Comparison of ENCODE assay signal across 9 cellular contexts in genomic region chr4:41213563-41214157, GRCh38. TPM values are rescaled to one million over a fixed set of nuclear protein-coding genes. Genes with fewer than 3 reads are reported as not detected.
A peak's percentile ranks its signal among the peaks of the same experiment; 100 is the strongest.
DNase-seq lines count a peak whose midpoint lies in the region; ATAC-seq and TF ChIP-seq lines count a peak whose summit lies in the region.
"Had no signal": no experiment of that assay in that cellular context is flagged by ENCODE, and none has a peak within 500 bp of the region (broad histone marks: within the 10 kb centered on the region; RNA-seq: fewer than 3 reads in every experiment).

No MANE protein-coding gene starts in this region.

- H3K27me3 Mint-ChIP-seq in Calu3 (ENCODE audit: unreplicated experiment) (no peaks in the 10 kb centered on the region), type B pancreatic cell (peaks cover 19% of the 10 kb centered on the region)

- H3K4me3 ChIP-seq in LNCaP clone FGC (ENCODE audit: low read depth, low read length) = peak overlapping the region; percentile 76

- CTCF ChIA-PET in Calu3 (lab: Charles Lee) = interaction anchor here (0.6 to 2.4 kb wide), 10 partner anchors 10 to 463 kb away, joined by 3 to 28 read pairs (median 4); no protein-coding TSS in a partner anchor

- peak; percentile 10 for ATAC-seq in GM21515 (IDR thresholded peaks at IDR 0.05; ENCODE audit: unreplicated experiment)
- ATAC-seq in activated CD4-positive, CD25-positive, alpha-beta regulatory T cell treated with anti-CD3 and anti-CD28 coated beads, Interleukin-2, amount 50 U/mL, for 24 hours = no peak

- DNase-seq in Calu3 (peak; percentile 10), LNCaP clone FGC (ENCODE audit: low read depth) (no peak), caudate nucleus (lab: John Stamatoyannopoulos, UW) (peak in 21 of 61 donors; percentile 1 to 72 (median 53)), lung microvascular endothelial cell (ENCODE audit: low read depth in 2 of 2) (peak; percentile 28 to 36), type B pancreatic cell (ENCODE audit: extremely low spot score, unreplicated experiment) (peak; percentile 76)
- DNase-seq in stimulated activated CD4-positive, alpha-beta T cell treated with anti-CD3 and anti-CD28 coated beads, Interleukin-4, amount 100 ng/mL, for 24 hours = no peak

- intact Hi-C loops in Calu3 (cut with micrococcal nuclease; ENCODE audit: unreplicated experiment) = no loop called here

- H3K36me3 Mint-ChIP-seq in Calu3 (ENCODE audit: insufficient read depth, unreplicated experiment) (peaks cover 31% of the 10 kb centered on the region), type B pancreatic cell (peaks cover under 1% of the 10 kb centered on the region)

- H3K4me1 Mint-ChIP-seq in Calu3 (ENCODE audit: low read depth, unreplicated experiment) (peaks cover 7% of the 10 kb centered on the region), type B pancreatic cell (ENCODE audit: unreplicated experiment) (peaks cover 25% of the 10 kb centered on the region)

- peak overlapping the region; percentile 83 for H3K27ac ChIP-seq in caudate nucleus (ENCODE audit: low read depth, low read length)

- TF ChIP-seq CTCF in Calu3 (IDR thresholded peaks at IDR 0.05; ENCODE audit: unreplicated experiment) (no peak), LNCaP clone FGC (IDR thresholded peaks at IDR 0.05; ENCODE audit: control insufficient read depth, extremely low read depth, insufficient read depth) (no peak), type B pancreatic cell (conservative IDR thresholded peaks at IDR 0.05) (no peak)

- H3K27ac Mint-ChIP-seq in Calu3 (ENCODE audit: unreplicated experiment) = peak overlapping the region; percentile 12
- peak overlapping the region; percentile 68 for H3K27ac Mint-ChIP-seq in type B pancreatic cell

- no TSS peak for BruUV-seq in Calu3 (replicated peaks; lab: Mats Ljungman, UMichigan)

- H3K9me3 Mint-ChIP-seq in Calu3 (ENCODE audit: low read depth, unreplicated experiment) = no peaks in the 10 kb centered on the region
- no peaks in the 10 kb centered on the region for H3K9me3 Mint-ChIP-seq in type B pancreatic cell

- peak overlapping the region; percentile 71 for H3K4me3 Mint-ChIP-seq in Calu3 (ENCODE audit: low read depth, unreplicated experiment)
- peak overlapping the region; percentile 95 for H3K4me3 Mint-ChIP-seq in type B pancreatic cell

RNA-seq across cellular contexts. Expression of gene APBB2, which starts 0.7 kb away (rescaled TPM):
- total RNA-seq in Calu3 (2022) (15.5 and 17.7 TPM in 2 replicates), lung microvascular endothelial cell (18.5 and 24.4 TPM in 2 replicates), type B pancreatic cell (ENCODE audit: low replicate concordance) (18.6 and 33.3 TPM in 2 replicates)

RNA-seq across cellular contexts. Expression of gene UCHL1, which starts 43.1 kb away (rescaled TPM):
- total RNA-seq in Calu3 (2022) (17.2 and 19.3 TPM in 2 replicates), lung microvascular endothelial cell (11.7 and 40.3 TPM in 2 replicates), type B pancreatic cell (ENCODE audit: low replicate concordance) (45.1 and 183 TPM in 2 replicates)
- total RNA-seq: T-helper 1 cell treated with Interleukin-12 subunit alpha and Interleukin-12 subunit beta and Interleukin-4 antibody, amounts not matched to agents 30 ng/mL and 1 ng/mL, for 36 hours had no signal

Comparison
In these comparisons a context has a peak if more than half of its experiments do, and no peak if none do; other contexts are left out.
1. DNase-seq: peak in Calu3 (single experiment), lung microvascular endothelial cell (2 of 2) and type B pancreatic cell (single experiment); none in LNCaP clone FGC (single experiment) and stimulated activated CD4-positive, alpha-beta T cell treated with anti-CD3 and anti-CD28 coated beads, Interleukin-4, amount 100 ng/mL, for 24 hours (single experiment).